In the genomic region with DNA sequence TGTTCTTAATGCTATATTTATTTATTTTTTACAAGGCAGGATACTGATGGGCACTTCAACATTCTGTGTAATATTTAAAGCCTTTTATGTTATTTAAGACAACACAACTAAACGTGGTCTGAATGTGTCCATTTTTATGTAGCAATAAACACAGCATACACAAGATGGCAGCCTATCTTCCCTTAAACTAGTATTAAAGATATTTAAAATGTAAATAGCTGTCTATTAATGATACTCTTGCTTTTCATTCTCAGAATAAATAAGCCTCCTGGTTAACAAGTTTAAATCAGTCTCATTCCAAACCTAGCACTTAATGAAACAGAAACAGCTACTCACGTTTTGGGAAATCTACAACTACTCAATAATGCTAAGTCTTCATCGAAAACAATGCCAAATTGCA, we compare ENCODE assay signal across 8 cellular contexts.
A peak's percentile ranks its signal among the peaks of the same experiment; 100 is the strongest.
DNase-seq lines count a peak whose midpoint lies in the region; ATAC-seq and TF ChIP-seq lines count a peak whose summit lies in the region.

No MANE protein-coding gene starts in this region.

- H3K79me1 ChIP-seq in H9 (ENCODE audit: insufficient read depth, low read depth, low read length, poor library complexity, severe bottlenecking) = no peaks in the 10 kb centered on the region

- no peak overlapping the region for H2AK5ac ChIP-seq in H9 (ENCODE audit: insufficient read length, low read length)

- H4K8ac ChIP-seq in H9 (replicated peaks; ENCODE audit: insufficient read length, low read depth, low read length) = no peak overlapping the region

- H3T11ph ChIP-seq in H9 (ENCODE audit: low read length) = no peak overlapping the region

- H3K79me2 ChIP-seq in H9 (ENCODE audit: insufficient read depth, low read length) (no peaks in the 10 kb centered on the region), OCI-LY1 (ENCODE audit: insufficient read depth, low read length) (no peaks in the 10 kb centered on the region)

- TF ChIP-seq EP300 in transverse colon (IDR thresholded peaks at IDR 0.05; ENCODE audit: low read depth) = no peak

- H3K27ac ChIP-seq in H9 (ENCODE audit: insufficient read length, low read depth, low read length) = no peak overlapping the region
- no peak overlapping the region for H3K27ac ChIP-seq in OCI-LY1 (ENCODE audit: low read depth, low read length, poor library complexity, severe bottlenecking)
- no peak overlapping the region for H3K27ac ChIP-seq in Peyer's patch
- no peak overlapping the region for H3K27ac ChIP-seq in transverse colon

- no peaks in the 10 kb centered on the region; a peak in 1 of 5 replicates for H3K9me3 Mint-ChIP-seq in H9
- no peaks in the 10 kb centered on the region for H3K9me3 Mint-ChIP-seq in stimulated activated naive CD8-positive, alpha-beta T cell treated with anti-CD3 and anti-CD28 coated beads, Interleukin-15, amount 100 ng/mL, for 72 hours

- no peaks in the 10 kb centered on the region for H3K27me3 ChIP-seq in H9 (ENCODE audit: insufficient read depth, low read length)
- no peaks in the 10 kb centered on the region for H3K27me3 ChIP-seq in OCI-LY1 (ENCODE audit: insufficient read depth, low read length)
- H3K27me3 ChIP-seq in Peyer's patch = no peaks in the 10 kb centered on the region
- H3K27me3 ChIP-seq in transverse colon = no peaks in the 10 kb centered on the region

- TF ChIP-seq CTCF in H9 (conservative IDR thresholded peaks at IDR 0.05) (peak; percentile 45), OCI-LY1 (IDR thresholded peaks at IDR 0.05; ENCODE audit: low read length) (peak; percentile 27), Peyer's patch (IDR thresholded peaks at IDR 0.05) (peak in 1 of 6 experiments; percentile 8), transverse colon (IDR thresholded peaks at IDR 0.05) (no peak)

- no peak overlapping the region for H4K91ac ChIP-seq in H9 (ENCODE audit: insufficient read length, low read depth, low read length)

- no peak overlapping the region for H2BK15ac ChIP-seq in H9 (ENCODE audit: low read depth, low read length)

- no peak overlapping the region for H2BK20ac ChIP-seq in H9 (ENCODE audit: low read depth, low read length, poor library complexity, severe bottlenecking)

- H3K18ac ChIP-seq in H9 (ENCODE audit: insufficient read length, low read depth, low read length) = no peak overlapping the region

- H3K27ac Mint-ChIP-seq in H9 = no peak overlapping the region
- no peak overlapping the region for H3K27ac Mint-ChIP-seq in stimulated activated naive CD8-positive, alpha-beta T cell treated with anti-CD3 and anti-CD28 coated beads, Interleukin-15, amount 100 ng/mL, for 72 hours

- H3K4me2 ChIP-seq in H9 (ENCODE audit: insufficient read depth, insufficient read length, low read length) (no peak overlapping the region), OCI-LY1 (ENCODE audit: low read length) (no peak overlapping the region)

- H3K9me2 ChIP-seq in OCI-LY1 (ENCODE audit: low read depth, low read length) = no peaks in the 10 kb centered on the region

- H3K4me3 Mint-ChIP-seq in H9 = no peak overlapping the region
- H3K4me3 Mint-ChIP-seq in stimulated activated naive CD8-positive, alpha-beta T cell treated with anti-CD3 and anti-CD28 coated beads, Interleukin-15, amount 100 ng/mL, for 72 hours = no peak overlapping the region

- H3K23me2 ChIP-seq in H9 (ENCODE audit: insufficient read length, low read depth, low read length, poor library complexity, severe bottlenecking) = no peaks in the 10 kb centered on the region

- no peak for ATAC-seq in HG03025 (IDR thresholded peaks at IDR 0.05; ENCODE audit: low FRiP score, unreplicated experiment)
- no peak for ATAC-seq in stimulated activated naive CD8-positive, alpha-beta T cell treated with anti-CD3 and anti-CD28 coated beads, Interleukin-15, amount 100 ng/mL, for 72 hours

- no peak overlapping the region for H3K56ac ChIP-seq in H9 (ENCODE audit: insufficient read length, low read depth, low read length)

- H3K9ac ChIP-seq in H9 (ENCODE audit: extremely low read depth, insufficient read length, low read length) = no peak overlapping the region
- H3K9ac ChIP-seq in OCI-LY1 (ENCODE audit: low read length) = no peak overlapping the region

- no peak overlapping the region for H2BK5ac ChIP-seq in H9 (ENCODE audit: insufficient read length, low read length)

- no peak overlapping the region for H4K5ac ChIP-seq in H9 (ENCODE audit: insufficient read length, low read depth, low read length)

- H3K23ac ChIP-seq in H9 (ENCODE audit: insufficient read length, low read depth, low read length) = no peak overlapping the region

- H3K36me3 Mint-ChIP-seq in H9 (ENCODE audit: insufficient read depth in 1 of 3, low read depth in 3 of 3) = no peaks in the 10 kb centered on the region

- H2BK120ac ChIP-seq in H9 (ENCODE audit: low read depth, low read length, poor library complexity, severe bottlenecking) = no peak overlapping the region

- H3K36me3 ChIP-seq in OCI-LY1 (ENCODE audit: insufficient read depth, low read length) (no peaks in the 10 kb centered on the region), Peyer's patch (no peaks in the 10 kb centered on the region), transverse colon (no peaks in the 10 kb centered on the region)

- H3K27me3 Mint-ChIP-seq in H9 (ENCODE audit: low read depth) = no peaks in the 10 kb centered on the region
- no peaks in the 10 kb centered on the region for H3K27me3 Mint-ChIP-seq in stimulated activated naive CD8-positive, alpha-beta T cell treated with anti-CD3 and anti-CD28 coated beads, Interleukin-15, amount 100 ng/mL, for 72 hours

- H3K14ac ChIP-seq in H9 (ENCODE audit: insufficient read depth, low read length) = no peak overlapping the region

- no peaks in the 10 kb centered on the region for H4K20me1 ChIP-seq in H9 (ENCODE audit: control insufficient read depth, insufficient read depth, insufficient read length)
- no peaks in the 10 kb centered on the region for H4K20me1 ChIP-seq in OCI-LY1 (ENCODE audit: insufficient read depth, low read length)

- no peaks in the 10 kb centered on the region for H3F3A ChIP-seq in OCI-LY1 (ENCODE audit: insufficient read depth, low read length)

- H2AFZ ChIP-seq in H9 (ENCODE audit: low read length) (no peak overlapping the region), OCI-LY1 (ENCODE audit: low read length) (no peak overlapping the region)

- TF ChIP-seq POLR2A in Peyer's patch (IDR thresholded peaks at IDR 0.05) (no peak), transverse colon (IDR thresholded peaks at IDR 0.05) (no peak)

- intact Hi-C loops in transverse colon (cut with DNase I; ENCODE audit: low total_unique reads) = loop anchor here (10.0 kb wide), 1 partner anchor 266 kb away; no protein-coding TSS in a partner anchor

- WGBS in H9 (ENCODE audit: extremely low coverage, insufficient read length, low lambda C conversion rate) = no CpG with 5 or more reads among the region's 3 CpGs
- 25 to 32% methylated on average over 3 of the region's 3 CpGs for WGBS in transverse colon (ENCODE audit: low coverage in 1 of 2), 2 donors

- H3K9me3 ChIP-seq in H9 (ENCODE audit: control insufficient read depth, low read depth, low read length) (no peaks in the 10 kb centered on the region), OCI-LY1 (ENCODE audit: low read length) (no peaks in the 10 kb centered on the region), Peyer's patch (no peaks in the 10 kb centered on the region), transverse colon (no peaks in the 10 kb centered on the region)

- no peak overlapping the region for H3K4ac ChIP-seq in H9 (ENCODE audit: low read depth, low read length)

- DNase-seq in DMS53 treated with DMSO at 0.1 percent for 48 hours (lab: John Stamatoyannopoulos, UW; ENCODE audit: unreplicated experiment) = peak; percentile 33
- DNase-seq in H9 = no peak
- DNase-seq in foreskin melanocyte = peak; percentile 19
- DNase-seq in Peyer's patch = no peak
- no peak for DNase-seq in transverse colon
- DNase-seq in stimulated activated naive CD8-positive, alpha-beta T cell treated with anti-CD3 and anti-CD28 coated beads, Interleukin-15, amount 100 ng/mL, for 72 hours = no peak

- H3K4me1 ChIP-seq in H9 (ENCODE audit: insufficient read depth, low read length) (no peaks in the 10 kb centered on the region), OCI-LY1 (ENCODE audit: insufficient read depth, low read length, severe bottlenecking) (no peaks in the 10 kb centered on the region), Peyer's patch (no peaks in the 10 kb centered on the region), transverse colon (no peaks in the 10 kb centered on the region)

- H2BK12ac ChIP-seq in H9 (ENCODE audit: insufficient read length, low read depth, low read length) = no peak overlapping the region

- in situ Hi-C loops in transverse colon (cut with MboI; ENCODE audit: low pct_ligation_motif_present in 1 of 4, low pct_unique_long_range_greater_than_20kb in 1 of 4, low sequenced_read_pairs in 3 of 4) = loop anchor here in 3 of 4 donors (25.0 kb wide), 2 partner anchors 268 to 293 kb away; no protein-coding TSS in a partner anchor

- no peak overlapping the region for H3K4me3 ChIP-seq in OCI-LY1 (ENCODE audit: low read depth, low read length, poor library complexity, severe bottlenecking)
- no peak overlapping the region for H3K4me3 ChIP-seq in Peyer's patch
- H3K4me3 ChIP-seq in transverse colon = no peak overlapping the region

- 0 out of 4 replicates have a peak, but pooled peaks cover 0 to 2% of the 10 kb centered on the region in 2 experiments for H3K4me1 Mint-ChIP-seq in H9
- H3K4me1 Mint-ChIP-seq in stimulated activated naive CD8-positive, alpha-beta T cell treated with anti-CD3 and anti-CD28 coated beads, Interleukin-15, amount 100 ng/mL, for 72 hours = no peaks in the 10 kb centered on the region

Comparison
In these comparisons a context has a peak if more than half of its experiments do, and no peak if none do; other contexts are left out.
1. DNase-seq: peak in DMS53 treated with DMSO at 0.1 percent for 48 hours (single experiment) and foreskin melanocyte (single experiment); none in H9 (single experiment), Peyer's patch (0 of 3), transverse colon (single experiment) and stimulated activated naive CD8-positive, alpha-beta T cell treated with anti-CD3 and anti-CD28 coated beads, Interleukin-15, amount 100 ng/mL, for 72 hours (0 of 2).
2. CTCF ChIP-seq: peak in H9 (single experiment) and OCI-LY1 (single experiment); none in transverse colon (0 of 5).